35 cellular contexts compared by ENCODE assay signal in genomic region chr18:52054301-52054700, GRCh38.
"Had no signal": no experiment of that assay in that cellular context is flagged by ENCODE, and none has a peak within 500 bp of the region (broad histone marks: within the 10 kb centered on the region; RNA-seq: fewer than 3 reads in every experiment).

No MANE protein-coding gene starts in this region.

- DNase-seq: activated B cell treated with CpG ODN at 0.5 μM for 24 hours; activated CD4-positive, alpha-beta memory T cell treated with anti-CD3 and anti-CD28 coated beads for 36 hours; activated CD4-positive, alpha-beta T cell treated with anti-CD3 and anti-CD28 coated beads for 4 hours; activated CD4-positive, alpha-beta T cell treated with anti-CD3 and anti-CD28 coated beads, Interleukin-2, amount 50 U/mL, for 1 hour; activated CD4-positive, CD25-positive, alpha-beta regulatory T cell treated with anti-CD3 and anti-CD28 coated beads, Interleukin-2, amount 50 U/mL, for 72 hours; activated CD8-positive, alpha-beta memory T cell treated with anti-CD3 and anti-CD28 coated beads for 24 hours; activated CD8-positive, alpha-beta memory T cell treated with anti-CD3 and anti-CD28 coated beads, Interleukin-2, amount 10 ng/mL, durations not matched to agents 7 days and 5 days; activated CD8-positive, alpha-beta memory T cell treated with anti-CD3 and anti-CD28 coated beads, Interleukin-2, amount 50 U/mL, for 48 hours; activated effector memory CD4-positive, alpha-beta T cell treated with anti-CD3 and anti-CD28 coated beads, Interleukin-2, amount 50 U/mL, for 16 hours; activated naive CD4-positive, alpha-beta T cell; activated naive CD4-positive, alpha-beta T cell treated with anti-CD3 and anti-CD28 coated beads, Interleukin-2, amount 50 U/mL, for 16 hours; activated naive CD8-positive, alpha-beta T cell treated with anti-CD3 and anti-CD28 coated beads for 36 hours; activated T-cell treated with anti-CD3 and anti-CD28 coated beads, Interleukin-2, amount 50 U/mL, for 48 hours; amniotic stem cell; aorta; brain microvascular endothelial cell; Kasumi-1; KG1; MG63; NCI-H1048; NCI-H1105 treated with DMSO at 0.1 percent for 48 hours; NCI-H1436; NCI-H1694; NCI-H1930; NCI-H2081 treated with DMSO at 0.1 percent for 48 hours; NCI-H345; NCI-H524 treated with DMSO at 0.1 percent for 48 hours; NCI-H748 treated with DMSO at 0.1 percent for 48 hours; NK-92 treated with Interleukin-12 subunit alpha and Interleukin-12 subunit beta, amount 100 ng/mL, for 24 hours; SHP77 treated with DMSO at 0.1 percent for 48 hours; SW 1271; T-helper 1 cell; T-helper 2 cell; T-helper 9 cell had no signal

- H3K4me3 Mint-ChIP-seq: activated B cell treated with CpG ODN at 0.5 μM for 24 hours; activated CD4-positive, alpha-beta memory T cell treated with anti-CD3 and anti-CD28 coated beads for 36 hours; activated CD8-positive, alpha-beta memory T cell treated with anti-CD3 and anti-CD28 coated beads, Interleukin-2, amount 10 ng/mL, durations not matched to agents 7 days and 5 days; activated naive CD8-positive, alpha-beta T cell treated with anti-CD3 and anti-CD28 coated beads for 36 hours had no signal

- H3K27me3 Mint-ChIP-seq: activated B cell treated with CpG ODN at 0.5 μM for 24 hours; activated CD4-positive, alpha-beta memory T cell treated with anti-CD3 and anti-CD28 coated beads for 36 hours; activated CD8-positive, alpha-beta memory T cell treated with anti-CD3 and anti-CD28 coated beads, Interleukin-2, amount 10 ng/mL, durations not matched to agents 7 days and 5 days had no signal

- H3K36me3 ChIP-seq: brain microvascular endothelial cell, MG63 had no signal

- H3K27ac Mint-ChIP-seq: activated B cell treated with CpG ODN at 0.5 μM for 24 hours; activated CD4-positive, alpha-beta memory T cell treated with anti-CD3 and anti-CD28 coated beads for 36 hours; activated CD8-positive, alpha-beta memory T cell treated with anti-CD3 and anti-CD28 coated beads, Interleukin-2, amount 10 ng/mL, durations not matched to agents 7 days and 5 days; activated naive CD8-positive, alpha-beta T cell treated with anti-CD3 and anti-CD28 coated beads for 36 hours had no signal

- H3K27ac ChIP-seq: brain microvascular endothelial cell, VCaP had no signal

- ATAC-seq: activated CD8-positive, alpha-beta memory T cell treated with anti-CD3 and anti-CD28 coated beads, Interleukin-2, amount 10 ng/mL, durations not matched to agents 7 days and 5 days had no signal

- H3K4me1 Mint-ChIP-seq: activated B cell treated with CpG ODN at 0.5 μM for 24 hours; activated CD8-positive, alpha-beta memory T cell treated with anti-CD3 and anti-CD28 coated beads, Interleukin-2, amount 10 ng/mL, durations not matched to agents 7 days and 5 days; activated naive CD8-positive, alpha-beta T cell treated with anti-CD3 and anti-CD28 coated beads for 36 hours had no signal

- H3K9me3 ChIP-seq: MG63 had no signal

- H3K36me3 Mint-ChIP-seq: activated CD4-positive, alpha-beta memory T cell treated with anti-CD3 and anti-CD28 coated beads for 36 hours; activated CD8-positive, alpha-beta memory T cell treated with anti-CD3 and anti-CD28 coated beads, Interleukin-2, amount 10 ng/mL, durations not matched to agents 7 days and 5 days; activated naive CD8-positive, alpha-beta T cell treated with anti-CD3 and anti-CD28 coated beads for 36 hours had no signal

- H3K27me3 ChIP-seq: brain microvascular endothelial cell, MG63 had no signal

- H3K4me3 ChIP-seq: MG63 had no signal
